13 cellular contexts compared by ENCODE assay signal in genomic region chr10:7159517-7159916, GRCh38.
"Had no signal": no experiment of that assay in that cellular context is flagged by ENCODE, and none has a peak within 500 bp of the region (broad histone marks: within the 10 kb centered on the region; RNA-seq: fewer than 3 reads in every experiment).

No MANE protein-coding gene starts in this region.

- ATAC-seq: left colon, pancreas had no signal

- H3K27ac ChIP-seq: colonic mucosa, pancreas had no signal

- H3K27me3 ChIP-seq: colonic mucosa, pancreas had no signal

- DNase-seq: activated CD4-positive, alpha-beta T cell treated with anti-CD3 and anti-CD28 coated beads, Interleukin-2, amount 50 U/mL, for 1 hour; activated CD4-positive, CD25-positive, alpha-beta regulatory T cell; colonic mucosa; effector CD4-positive, alpha-beta T cell; foreskin melanocyte; head of caudate nucleus; left colon; mammary epithelial cell; pancreas; stimulated activated CD4-positive, alpha-beta T cell treated with anti-CD3 and anti-CD28 coated beads, Interleukin-15, amount 100 ng/mL, for 24 hours; stimulated activated CD4-positive, alpha-beta T cell treated with anti-CD3 and anti-CD28 coated beads, Interleukin-4, amount 100 ng/mL, for 24 hours had no signal

- H3K36me3 ChIP-seq: colonic mucosa, pancreas had no signal

- H3K4me3 ChIP-seq: colonic mucosa, pancreas had no signal

- H3K4me1 ChIP-seq: colonic mucosa, pancreas had no signal

- FAIRE-seq: astrocyte, pancreas, urothelium cell line had no signal

- H3K9me3 ChIP-seq: colonic mucosa, pancreas had no signal
